ENCODE assay signal across 8 cellular contexts in genomic region chr5:154190652-154191304, GRCh38. TPM values are rescaled to one million over a fixed set of nuclear protein-coding genes. Genes with fewer than 3 reads are reported as not detected.
A peak's percentile ranks its signal among the peaks of the same experiment; 100 is the strongest.
DNase-seq lines count a peak whose midpoint lies in the region; ATAC-seq, FAIRE-seq and TF ChIP-seq lines count a peak whose summit lies in the region.

A gene with protein sequence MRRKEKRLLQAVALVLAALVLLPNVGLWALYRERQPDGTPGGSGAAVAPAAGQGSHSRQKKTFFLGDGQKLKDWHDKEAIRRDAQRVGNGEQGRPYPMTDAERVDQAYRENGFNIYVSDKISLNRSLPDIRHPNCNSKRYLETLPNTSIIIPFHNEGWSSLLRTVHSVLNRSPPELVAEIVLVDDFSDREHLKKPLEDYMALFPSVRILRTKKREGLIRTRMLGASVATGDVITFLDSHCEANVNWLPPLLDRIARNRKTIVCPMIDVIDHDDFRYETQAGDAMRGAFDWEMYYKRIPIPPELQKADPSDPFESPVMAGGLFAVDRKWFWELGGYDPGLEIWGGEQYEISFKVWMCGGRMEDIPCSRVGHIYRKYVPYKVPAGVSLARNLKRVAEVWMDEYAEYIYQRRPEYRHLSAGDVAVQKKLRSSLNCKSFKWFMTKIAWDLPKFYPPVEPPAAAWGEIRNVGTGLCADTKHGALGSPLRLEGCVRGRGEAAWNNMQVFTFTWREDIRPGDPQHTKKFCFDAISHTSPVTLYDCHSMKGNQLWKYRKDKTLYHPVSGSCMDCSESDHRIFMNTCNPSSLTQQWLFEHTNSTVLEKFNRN (plus strand): TSS chr5:154190733. CDS start chr5:154190867, 134 bp downstream.

- no peaks in the 10 kb centered on the region for H3K36me3 Mint-ChIP-seq in nephron progenitor cell (ENCODE audit: low read depth)

- 3% methylated on average over 16 to 43 of the region's 72 CpGs for WGBS in upper lobe of left lung, 2 donors

- peak in 1 of 4 donors; percentile 44 for TF ChIP-seq POLR2A in upper lobe of left lung (IDR thresholded peaks at IDR 0.05)

- H3K4me1 ChIP-seq in upper lobe of left lung = peaks cover 18 to 32% (median 20%) of the 10 kb centered on the region in 4 donors

- H3K27me3 Mint-ChIP-seq in nephron progenitor cell (ENCODE audit: low read depth, poor library complexity) = peaks cover 41% of the 10 kb centered on the region

- H3K4me3 Mint-ChIP-seq in nephron progenitor cell = peak within 1 kb of the TSS; percentile 95

- no peaks in the 10 kb centered on the region for H3K27me3 ChIP-seq in upper lobe of left lung

- peak; percentile 86 for DNase-seq in CD1c-positive myeloid dendritic cell (ENCODE audit: extremely low spot score)
- DNase-seq in NOMO-1 (lab: John Stamatoyannopoulos, UW; ENCODE audit: unreplicated experiment in 2 of 2) = peak; percentile 48 to 52
- peak; percentile 66 for DNase-seq in activated gamma-delta T cell (lab: John Stamatoyannopoulos, UW)
- DNase-seq in frontal cortex (ENCODE audit: low spot score in 2 of 2) = peak; percentile 87 to 91
- DNase-seq in nephron progenitor cell = peak; percentile 75
- peak; percentile 58 to 96 for DNase-seq in upper lobe of left lung

- no peaks in the 10 kb centered on the region for H3K9me3 Mint-ChIP-seq in nephron progenitor cell

- TF ChIP-seq EP300 in upper lobe of left lung (IDR thresholded peaks at IDR 0.05) = no peak

- FAIRE-seq in frontal cortex (lab: Jason Lieb, UNC) = no peak

- peaks cover 0 to 7% (median 0%) of the 10 kb centered on the region in 4 donors for H3K36me3 ChIP-seq in upper lobe of left lung

- peak within 1 kb of the TSS; percentile 69 to 88 (median 76) for H3K27ac ChIP-seq in upper lobe of left lung

- H3K27ac Mint-ChIP-seq in nephron progenitor cell = peak within 1 kb of the TSS; percentile 9

- TF ChIP-seq CTCF in nephron progenitor cell (IDR thresholded peaks at IDR 0.05) (no peak), upper lobe of left lung (IDR thresholded peaks at IDR 0.05) (peak in 5 of 6 experiments; percentile 24 to 58 (median 52))

- H3K4me1 Mint-ChIP-seq in nephron progenitor cell = peaks cover 66% of the 10 kb centered on the region

- peak; percentile 66 for ATAC-seq in GM18858 (IDR thresholded peaks at IDR 0.05; ENCODE audit: unreplicated experiment)
- ATAC-seq in HG02981 (IDR thresholded peaks at IDR 0.05; ENCODE audit: unreplicated experiment) = peak; percentile 73
- peak in 1 of 2 donors; percentile 76 for ATAC-seq in upper lobe of left lung (ENCODE audit: low FRiP score in 2 of 2)

- H3K4me3 ChIP-seq in upper lobe of left lung = peak within 1 kb of the TSS; percentile 64 to 93 (median 81)

- H3K9me3 ChIP-seq in upper lobe of left lung = no peaks in the 10 kb centered on the region

RNA-seq across cellular contexts. Expression of the gene that starts here (rescaled TPM):
- total RNA-seq in frontal cortex (5.7 TPM), upper lobe of left lung (100 to 1,000 TPM in 1 of 6 donors, 10 to 100 TPM in 5; 38.6 to 118 (median 66.4) TPM)
